Comparison of ENCODE assay signal across 1 cellular context in genomic region chr2:120940319-120940696, GRCh38.
TF ChIP-seq lines count a peak whose summit lies in the region.

No MANE protein-coding gene starts in this region.

TF ChIP-seq in HepG2, 621 proteins besides CTCF, POLR2A, EP300 and RAD21:
- TF ChIP-seq ZFP36 (IDR thresholded peaks at IDR 0.05; ENCODE audit: borderline replicate concordance, low read depth, low read length, partially characterized antibody) (peak; percentile 80), ZSCAN9 (CRISPR knock-in tag; IDR thresholded peaks at IDR 0.05; ENCODE audit: borderline replicate concordance) (no peak)
TF ChIP-seq in HepG2: peak in this region for 1.
